In genomic region chr4:132646186-132646585, GRCh38 we compare ENCODE assay signal across 11 cellular contexts.
DNase-seq lines count a peak whose midpoint lies in the region; ATAC-seq, FAIRE-seq and TF ChIP-seq lines count a peak whose summit lies in the region.
"Had no signal": no experiment of that assay in that cellular context is flagged by ENCODE, and none has a peak within 500 bp of the region (broad histone marks: within the 10 kb centered on the region; RNA-seq: fewer than 3 reads in every experiment).

No MANE protein-coding gene starts in this region.

- DNase-seq in thoracic aorta (ENCODE audit: low spot score) (no peak), HTR-8/SVneo (ENCODE audit: insufficient read length, low spot score) (no peak)
- DNase-seq in stimulated activated CD4-positive, alpha-beta T cell treated with anti-CD3 and anti-CD28 coated beads, Interleukin-4, amount 100 ng/mL, for 4 hours, result no peak
- DNase-seq in effector memory CD4-positive, alpha-beta T cell, result no peak
- DNase-seq: NCI-H510A, right lobe of liver, SK-N-SH had no signal

- no peak for TF ChIP-seq CTCF in thoracic aorta (IDR thresholded peaks at IDR 0.05)

- H3K27me3 ChIP-seq in thoracic aorta (replicated peaks; ENCODE audit: insufficient read depth), result no peaks in the 10 kb centered on the region
- no peaks in the 10 kb centered on the region for H3K27me3 ChIP-seq in effector memory CD4-positive, alpha-beta T cell (replicated peaks; ENCODE audit: control insufficient read depth, insufficient read depth, low read length, poor library complexity, severe bottlenecking)
- H3K27me3 ChIP-seq: right lobe of liver had no signal

- H3K4me3 ChIP-seq in thoracic aorta, result no peak overlapping the region
- H3K4me3 ChIP-seq in effector memory CD4-positive, alpha-beta T cell (ENCODE audit: insufficient read depth, low read depth, low read length, poor library complexity, severe bottlenecking), result no peak overlapping the region
- H3K4me3 ChIP-seq: right lobe of liver had no signal

- no peaks in the 10 kb centered on the region for H3K9me3 ChIP-seq in thoracic aorta
- peaks cover 3% of the 10 kb centered on the region for H3K9me3 ChIP-seq in effector memory CD4-positive, alpha-beta T cell (ENCODE audit: control insufficient read depth, low read length)
- H3K9me3 ChIP-seq: right lobe of liver, SK-N-SH had no signal

- H3K36me3 ChIP-seq in thoracic aorta, result no peaks in the 10 kb centered on the region
- no peaks in the 10 kb centered on the region for H3K36me3 ChIP-seq in effector memory CD4-positive, alpha-beta T cell (ENCODE audit: control insufficient read depth, insufficient read depth, low read length)
- H3K36me3 ChIP-seq: right lobe of liver had no signal

- FAIRE-seq in HTR-8/SVneo (lab: Jason Lieb, UNC), result no peak
- FAIRE-seq: endothelial cell of umbilical vein had no signal

- H3K27ac ChIP-seq in thoracic aorta, result no peak overlapping the region
- no peak overlapping the region for H3K27ac ChIP-seq in effector memory CD4-positive, alpha-beta T cell (ENCODE audit: insufficient read depth, low read length, poor library complexity, severe bottlenecking)
- H3K27ac ChIP-seq: right lobe of liver had no signal

- peak; percentile 69 for ATAC-seq in GM18909 (IDR thresholded peaks at IDR 0.05; ENCODE audit: poor library complexity, unreplicated experiment)
- ATAC-seq in HG02588 (IDR thresholded peaks at IDR 0.05; ENCODE audit: unreplicated experiment), result peak; percentile 85
- ATAC-seq in HG03378 (IDR thresholded peaks at IDR 0.05; ENCODE audit: unreplicated experiment), result peak; percentile 97
- peak; percentile 15 for ATAC-seq in thoracic aorta (ENCODE audit: insufficient number of reproducible peaks, low FRiP score, low read depth)
- ATAC-seq: right lobe of liver had no signal

- no peaks in the 10 kb centered on the region for H3K4me1 ChIP-seq in thoracic aorta (ENCODE audit: control insufficient read depth in 1 of 2, low read depth in 2 of 2)
- H3K4me1 ChIP-seq in effector memory CD4-positive, alpha-beta T cell (ENCODE audit: control insufficient read depth, insufficient read depth, low read length, poor library complexity, severe bottlenecking), result no peaks in the 10 kb centered on the region
- H3K4me1 ChIP-seq: right lobe of liver had no signal

Comparison
In these comparisons a context has a peak if more than half of its experiments do, and no peak if none do; other contexts are left out.
1. ATAC-seq: peak in every context shown above with its lines; median percentile 97 in HG03378; 85 in HG02588; 69 in GM18909; 15 in thoracic aorta.